Comparison of ENCODE assay signal across 9 cellular contexts in genomic region chr22:46649176-46650077, GRCh38. TPM values are rescaled to one million over a fixed set of nuclear protein-coding genes. Genes with fewer than 3 reads are reported as not detected.
DNase-seq lines count a peak whose midpoint lies in the region; ATAC-seq, FAIRE-seq and TF ChIP-seq lines count a peak whose summit lies in the region.
"Had no signal": no experiment of that assay in that cellular context is flagged by ENCODE, and none has a peak within 500 bp of the region (broad histone marks: within the 10 kb centered on the region; RNA-seq: fewer than 3 reads in every experiment).

No MANE protein-coding gene starts in this region.

- H3K4me3 ChIP-seq in bronchial epithelial cell (ENCODE audit: low read depth, low read length) = no peak overlapping the region

- no peak for TF ChIP-seq CTCF in bronchial epithelial cell (IDR thresholded peaks at IDR 0.05; ENCODE audit: insufficient read depth, low read length, severe bottlenecking)
- no peak for TF ChIP-seq CTCF in mesothelial cell of epicardium (IDR thresholded peaks at IDR 0.05; ENCODE audit: unreplicated experiment)

- FAIRE-seq in bronchial epithelial cell (lab: Jason Lieb, UNC) = peak; percentile 18

- no peaks in the 10 kb centered on the region for H3K9me3 Mint-ChIP-seq in mesothelial cell of epicardium
- peaks cover 4 to 5% of the 10 kb centered on the region in 2 donors for H3K9me3 Mint-ChIP-seq in activated T-cell treated with anti-CD3 and anti-CD28 coated beads, Interleukin-2, amount 50 U/mL, for 72 hours

- no peaks in the 10 kb centered on the region for H3K36me3 ChIP-seq in bronchial epithelial cell (ENCODE audit: control insufficient read depth, insufficient read depth, low read length)

- no peak for ATAC-seq in HG03565 (IDR thresholded peaks at IDR 0.05; ENCODE audit: unreplicated experiment)
- no peak for ATAC-seq in activated T-cell treated with anti-CD3 and anti-CD28 coated beads, Interleukin-2, amount 50 U/mL, for 72 hours (replicated peaks in 1 of 2)

- DNase-seq in AG08396 (ENCODE audit: low spot score) = peak; percentile 77
- peak; percentile 98 for DNase-seq in NCI-H1694 treated with DMSO at 0.1 percent for 48 hours (lab: John Stamatoyannopoulos, UW)
- peak; percentile 40 for DNase-seq in bronchial epithelial cell (ENCODE audit: low read depth)
- DNase-seq in mesothelial cell of epicardium (ENCODE audit: low spot score in 2 of 2, unreplicated experiment in 2 of 2) = no peak
- no peak for DNase-seq in activated T-cell treated with anti-CD3 and anti-CD28 coated beads, Interleukin-2, amount 50 U/mL, for 48 hours
- DNase-seq in cortex of kidney (lab: John Stamatoyannopoulos, UW) = no peak
- DNase-seq in activated T-cell treated with anti-CD3 and anti-CD28 coated beads, Interleukin-2, amount 50 U/mL, for 72 hours = no peak
- DNase-seq: stimulated activated CD4-positive, alpha-beta T cell treated with anti-CD3 and anti-CD28 coated beads, Interleukin-2, amount 100 ng/mL, for 24 hours had no signal

- H3K27me3 Mint-ChIP-seq in mesothelial cell of epicardium (ENCODE audit: low read depth) = no peaks in the 10 kb centered on the region
- H3K27me3 Mint-ChIP-seq in activated T-cell treated with anti-CD3 and anti-CD28 coated beads, Interleukin-2, amount 50 U/mL, for 72 hours (ENCODE audit: low read depth) = no peaks in the 10 kb centered on the region

- H3K27ac Mint-ChIP-seq in mesothelial cell of epicardium = peak overlapping the region; percentile 27
- no peak overlapping the region for H3K27ac Mint-ChIP-seq in activated T-cell treated with anti-CD3 and anti-CD28 coated beads, Interleukin-2, amount 50 U/mL, for 72 hours

- no peak overlapping the region for H3K4me3 Mint-ChIP-seq in mesothelial cell of epicardium
- H3K4me3 Mint-ChIP-seq in activated T-cell treated with anti-CD3 and anti-CD28 coated beads, Interleukin-2, amount 50 U/mL, for 72 hours = no peak overlapping the region

- peaks cover 5% of the 10 kb centered on the region for H3K36me3 Mint-ChIP-seq in mesothelial cell of epicardium
- no peaks in the 10 kb centered on the region for H3K36me3 Mint-ChIP-seq in activated T-cell treated with anti-CD3 and anti-CD28 coated beads, Interleukin-2, amount 50 U/mL, for 72 hours (ENCODE audit: insufficient read depth in 2 of 2)

- peaks cover 12% of the 10 kb centered on the region for H3K4me1 Mint-ChIP-seq in mesothelial cell of epicardium
- peaks cover 28% of the 10 kb centered on the region for H3K4me1 Mint-ChIP-seq in activated T-cell treated with anti-CD3 and anti-CD28 coated beads, Interleukin-2, amount 50 U/mL, for 72 hours (ENCODE audit: low read depth)

- H3K27me3 ChIP-seq in bronchial epithelial cell (ENCODE audit: control insufficient read depth, insufficient read depth, low read length) = no peaks in the 10 kb centered on the region

RNA-seq across cellular contexts. Expression of gene GRAMD4, which starts 29.2 kb away (rescaled TPM):
- 16.8 and 27.3 TPM in 2 replicates for total RNA-seq in bronchial epithelial cell
- total RNA-seq in mesothelial cell of epicardium = 58.3 to 63.0 TPM (median 60.5 TPM) in 3 replicates
- total RNA-seq in activated T-cell treated with anti-CD3 and anti-CD28 coated beads, Interleukin-2, amount 50 U/mL, for 72 hours = 10 to 100 TPM; 42.8 to 53.5 TPM

Comparison
In these comparisons a context has a peak if more than half of its experiments do, and no peak if none do; other contexts are left out.
1. DNase-seq: peak in AG08396 (single experiment), NCI-H1694 treated with DMSO at 0.1 percent for 48 hours (single experiment) and bronchial epithelial cell (single experiment); none in mesothelial cell of epicardium (0 of 2), activated T-cell treated with anti-CD3 and anti-CD28 coated beads, Interleukin-2, amount 50 U/mL, for 48 hours (0 of 2), cortex of kidney (single experiment) and activated T-cell treated with anti-CD3 and anti-CD28 coated beads, Interleukin-2, amount 50 U/mL, for 72 hours (0 of 2).